In the genomic region with DNA sequence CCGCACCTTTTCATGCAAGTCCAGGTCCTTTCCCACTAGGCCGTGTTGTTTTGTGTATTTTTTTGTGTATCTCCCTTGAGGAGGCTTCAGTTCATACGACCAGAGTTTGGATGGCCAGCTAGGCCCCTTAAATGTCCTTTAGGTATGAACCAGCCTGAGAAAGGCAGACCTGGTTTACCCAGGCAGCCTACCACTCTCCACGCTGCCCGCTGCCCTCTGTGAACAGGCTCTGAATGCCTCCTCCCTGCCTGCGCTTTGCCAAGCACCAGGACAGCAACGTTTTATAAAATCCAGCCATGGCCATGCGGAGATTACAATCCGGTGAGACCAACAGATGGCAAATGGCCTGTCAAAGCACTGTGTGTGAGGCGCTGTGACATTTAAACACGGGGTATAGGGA, we compare ENCODE assay signal across 8 cellular contexts. TPM values are rescaled to one million over a fixed set of nuclear protein-coding genes. Genes with fewer than 3 reads are reported as not detected.
DNase-seq lines count a peak whose midpoint lies in the region; ATAC-seq, FAIRE-seq and TF ChIP-seq lines count a peak whose summit lies in the region.

No MANE protein-coding gene starts in this region.

- H3K27me3 ChIP-seq in right atrium auricular region (no peaks in the 10 kb centered on the region), GM12878 (replicated peaks in 1 of 2; ENCODE audit: control insufficient read depth in 2 of 2, insufficient read depth in 2 of 2, low read length in 1 of 2) (no peaks in the 10 kb centered on the region), muscle layer of colon (ENCODE audit: control insufficient read depth in 1 of 2, insufficient read depth in 2 of 2, low read length in 2 of 2) (no peaks in the 10 kb centered on the region), vagina (no peaks in the 10 kb centered on the region)

- no peak for TF ChIP-seq EP300 in GM12878 (IDR thresholded peaks at IDR 0.05; ENCODE audit: borderline replicate concordance in 1 of 2, control insufficient read depth in 1 of 2, low read depth in 2 of 2, low read length in 2 of 2)

- RAD21 ChIA-PET in GM12878 (lab: Charles Lee; ENCODE audit: unreplicated experiment): interaction anchor here (0.5 to 2.2 kb wide), 9 partner anchors 12 to 687 kb away, joined by 3 to 17 read pairs (median 4); a partner anchor contains a TSS

- peak overlapping the region; percentile 70 to 98 for H3K27ac ChIP-seq in right atrium auricular region
- no peak overlapping the region for H3K27ac ChIP-seq in GM12878 (ENCODE audit: control insufficient read depth, insufficient read depth)
- peak overlapping the region; percentile 10 for H3K27ac ChIP-seq in muscle layer of colon (ENCODE audit: low read depth, low read length)
- H3K27ac ChIP-seq in vagina: peak overlapping the region; percentile 95

- POLR2A ChIA-PET in GM12878 (lab: Charles Lee): interaction anchor here (1.1 to 2.0 kb wide), 2 partner anchors 118 to 124 kb away, joined by 4 to 9 read pairs; no protein-coding TSS in a partner anchor

- no peaks in the 10 kb centered on the region for H3K36me3 ChIP-seq in right atrium auricular region
- no peaks in the 10 kb centered on the region for H3K36me3 ChIP-seq in GM12878 (ENCODE audit: control insufficient read depth in 2 of 2, insufficient read depth in 2 of 2, low read length in 1 of 2)
- H3K36me3 ChIP-seq in muscle layer of colon (ENCODE audit: insufficient read depth, low read length): no peaks in the 10 kb centered on the region
- H3K36me3 ChIP-seq in vagina: no peaks in the 10 kb centered on the region

- no peak for TF ChIP-seq CTCF in right atrium auricular region (IDR thresholded peaks at IDR 0.05)
- TF ChIP-seq CTCF in GM12878 (IDR thresholded peaks at IDR 0.05 in 2 of 3, conservative IDR thresholded peaks at IDR 0.05 in 1 of 3; ENCODE audit: control insufficient read depth in 2 of 3, extremely low read depth in 1 of 3, insufficient read depth in 1 of 3, low read depth in 3 of 3, low read length in 3 of 3): no peak
- TF ChIP-seq CTCF in vagina (IDR thresholded peaks at IDR 0.05): no peak
- TF ChIP-seq CTCF in omental fat pad (IDR thresholded peaks at IDR 0.05): no peak

- H2AFZ ChIP-seq in GM12878 (ENCODE audit: control insufficient read depth, low read depth, low read length): peak overlapping the region; percentile 79

- BruUV-seq in GM12878 (replicated peaks; lab: Mats Ljungman, UMichigan): no TSS peak

- CTCF ChIA-PET in GM12878 (lab: Yijun Ruan, JAX): interaction anchor here (0.7 to 3.4 kb wide), 18 partner anchors 9 to 244 kb away, joined by 3 to 18 read pairs (median 5); a partner anchor contains a TSS

- in situ Hi-C loops in GM12878 (cut with MboI): no loop called here

- ATAC-seq in left cardiac atrium: no peak
- ATAC-seq in GM12878: no peak
- no peak for ATAC-seq in omental fat pad (ENCODE audit: low FRiP score)

- FAIRE-seq in GM12878 (lab: Jason Lieb, UNC): no peak
- FAIRE-seq in frontal cortex (lab: Jason Lieb, UNC): no peak

- TF ChIP-seq POLR2A in GM12878 (IDR thresholded peaks at IDR 0.05; ENCODE audit: low read depth, low read length): no peak
- no peak for TF ChIP-seq POLR2A in vagina (IDR thresholded peaks at IDR 0.05)

- 50% methylated on average over 11 of the region's 11 CpGs for WGBS in GM12878 (ENCODE audit: insufficient coverage, insufficient replicate concordance, low lambda C conversion rate, missing lambda C conversion rate)

- H3K9me3 ChIP-seq in right atrium auricular region (no peaks in the 10 kb centered on the region), GM12878 (replicated peaks; ENCODE audit: control insufficient read depth, insufficient read depth, low read length) (no peaks in the 10 kb centered on the region), muscle layer of colon (ENCODE audit: low read length) (no peaks in the 10 kb centered on the region), vagina (no peaks in the 10 kb centered on the region)

- no peaks in the 10 kb centered on the region for H4K20me1 ChIP-seq in GM12878 (ENCODE audit: control insufficient read depth, insufficient read depth)

- intact Hi-C loops in left cardiac atrium (cut with DNase I) (loop anchor here (2.0 to 10.0 kb wide), 4 partner anchors 30 to 158 kb away; no protein-coding TSS in a partner anchor), GM12878 (cut with micrococcal nuclease; ENCODE audit: unreplicated experiment) (loop anchor here (1.0 to 10.0 kb wide), 4 partner anchors 31 to 682 kb away; a partner anchor contains a TSS), vagina (cut with DNase I) (loop anchor here (5.0 kb wide), 1 partner anchor 125 kb away; no protein-coding TSS in a partner anchor)

- DNase-seq in right atrium auricular region (ENCODE audit: low spot score) (no peak), left cardiac atrium (no peak), GM12878 (ENCODE audit: low read depth, low spot score) (no peak), vagina (ENCODE audit: extremely low spot score in 2 of 2) (no peak), mesenteric fat pad (ENCODE audit: low spot score) (no peak), omental fat pad (ENCODE audit: low spot score) (no peak), frontal cortex (ENCODE audit: low spot score in 2 of 2) (no peak)

- peak overlapping the region in 1 of 2 donors; percentile 97 for H3K4me3 ChIP-seq in right atrium auricular region
- H3K4me3 ChIP-seq in GM12878: peak overlapping the region; percentile 30; the same call in 1 of the 2 replicates
- H3K4me3 ChIP-seq in muscle layer of colon (ENCODE audit: low read depth in 1 of 2, low read length in 2 of 2): peak overlapping the region in 1 of 2 donors; percentile 53
- peak overlapping the region; percentile 94 to 97 for H3K4me3 ChIP-seq in vagina

- TF ChIP-seq RAD21 in GM12878 (IDR thresholded peaks at IDR 0.05; ENCODE audit: insufficient read depth, low read depth, low read length): no peak

- H3K4me2 ChIP-seq in GM12878 (ENCODE audit: control insufficient read depth, insufficient read depth): peak overlapping the region; percentile 66

- H3K4me1 ChIP-seq in right atrium auricular region: peaks cover 0 to 45% of the 10 kb centered on the region in 2 donors
- peaks cover 19% of the 10 kb centered on the region for H3K4me1 ChIP-seq in GM12878 (ENCODE audit: control insufficient read depth, insufficient read depth, low read length)
- H3K4me1 ChIP-seq in muscle layer of colon (ENCODE audit: insufficient read depth, low read length): peaks cover 35% of the 10 kb centered on the region
- peaks cover 45% of the 10 kb centered on the region for H3K4me1 ChIP-seq in vagina

- H3K9ac ChIP-seq in GM12878 (ENCODE audit: control insufficient read depth, insufficient read depth, low read length) (no peak overlapping the region), muscle layer of colon (ENCODE audit: low read length) (peak overlapping the region; percentile 39)

- SMC1A ChIA-PET in GM12878 (lab: Charles Lee; ENCODE audit: uncharacterized antibody, unreplicated experiment): interaction anchor here (0.9 to 2.2 kb wide), 5 partner anchors 37 to 153 kb away, joined by 3 to 9 read pairs (median 6); a partner anchor contains a TSS

- H3K79me2 ChIP-seq in GM12878 (ENCODE audit: control insufficient read depth, insufficient read depth, low read length): peaks cover 5% of the 10 kb centered on the region

RNA-seq across cellular contexts. Expression of a gene that starts 0.6 kb away (rescaled TPM):
- total RNA-seq in right atrium auricular region: 100 to 1,000 TPM; 241 to 341 TPM
- total RNA-seq in left cardiac atrium: 100 to 1,000 TPM; 173 to 199 TPM
- 8.3 and 9.2 TPM in 2 replicates for total RNA-seq in GM12878 (2013; cell fraction: nucleolus; rRNA removed)
- total RNA-seq in GM12878 (2014; rRNA removed): 48.0 and 52.8 TPM in 2 replicates
- 21.1 and 22.4 TPM in 2 replicates for total RNA-seq in GM12878 (2014; rRNA removed; fragmentation: Illumina TruSeq; extraction: Trizol)
- total RNA-seq in GM12878 (2021): 46.5 and 51.0 TPM in 2 replicates
- polyA plus RNA-seq in GM12878 (2011; ENCODE audit: low read depth): 11.4 TPM
- polyA plus RNA-seq in GM12878 (2011; rRNA removed): 19.0 and 28.7 TPM in 2 replicates
- polyA plus RNA-seq in GM12878 (2011; cell fraction: cytosol; rRNA removed): 34.6 and 53.1 TPM in 2 replicates
- polyA plus RNA-seq in GM12878 (2011; cell fraction: nucleus; rRNA removed): 37.9 and 40.0 TPM in 2 replicates
- polyA plus RNA-seq in GM12878 (2012): 20.3 and 25.4 TPM in 2 replicates
- polyA plus RNA-seq in GM12878 (2014; fragmentation: Illumina TruSeq; extraction: Trizol): 4.5 and 18.4 TPM in 2 replicates
- 1 to 10 TPM; 1.6 to 4.4 TPM for polyA plus RNA-seq in GM12878 (2014; fragmentation: Nextera tagmentation; extraction: Ambion mirVana)
- 51.5 and 52.7 TPM in 2 replicates for polyA plus RNA-seq in GM12878 (2014; rRNA removed)
- 10 to 100 TPM; 45.1 to 50.2 TPM for polyA plus RNA-seq in GM12878 (2016; fragmentation: Nextera tagmentation; extraction: Ambion mirVana)
- polyA minus RNA-seq in GM12878 (2011; rRNA and poly(A)+ RNA removed): 11.5 and 20.6 TPM in 2 replicates
- polyA minus RNA-seq in GM12878 (2011; cell fraction: cytosol; rRNA and poly(A)+ RNA removed): 12.3 and 13.3 TPM in 2 replicates
- polyA minus RNA-seq in GM12878 (2011; cell fraction: nucleus; rRNA and poly(A)+ RNA removed): 4.8 and 10.5 TPM in 2 replicates
- total RNA-seq in vagina: 254 TPM
- total RNA-seq in mesenteric fat pad: 84.7 TPM
- 100 to 1,000 TPM; 119 to 171 (median 128) TPM for total RNA-seq in omental fat pad
- total RNA-seq in frontal cortex: 71.3 TPM

RNA-seq across cellular contexts. Expression of a gene that starts 28.4 kb away (rescaled TPM):
- total RNA-seq in right atrium auricular region: 100 to 1,000 TPM; 231 to 249 TPM
- 100 to 1,000 TPM; 159 to 166 TPM for total RNA-seq in left cardiac atrium
- 16.4 and 16.5 TPM in 2 replicates for total RNA-seq in GM12878 (2013; cell fraction: nucleolus; rRNA removed)
- 314 and 348 TPM in 2 replicates for total RNA-seq in GM12878 (2014; rRNA removed)
- 153 and 159 TPM in 2 replicates for total RNA-seq in GM12878 (2014; rRNA removed; fragmentation: Illumina TruSeq; extraction: Trizol)
- 160 and 170 TPM in 2 replicates for total RNA-seq in GM12878 (2021)
- polyA plus RNA-seq in GM12878 (2011; ENCODE audit: low read depth): 108 TPM
- 113 and 155 TPM in 2 replicates for polyA plus RNA-seq in GM12878 (2011; rRNA removed)
- 357 and 366 TPM in 2 replicates for polyA plus RNA-seq in GM12878 (2011; cell fraction: cytosol; rRNA removed)
- polyA plus RNA-seq in GM12878 (2011; cell fraction: nucleus; rRNA removed): 108 and 121 TPM in 2 replicates
- 230 and 260 TPM in 2 replicates for polyA plus RNA-seq in GM12878 (2012)
- 61.4 and 152 TPM in 2 replicates for polyA plus RNA-seq in GM12878 (2014; fragmentation: Illumina TruSeq; extraction: Trizol)
- 100 to 1,000 TPM; 196 to 327 TPM for polyA plus RNA-seq in GM12878 (2014; fragmentation: Nextera tagmentation; extraction: Ambion mirVana)
- polyA plus RNA-seq in GM12878 (2014; rRNA removed): 343 and 345 TPM in 2 replicates
- polyA plus RNA-seq in GM12878 (2016; fragmentation: Nextera tagmentation; extraction: Ambion mirVana): 100 to 1,000 TPM; 191 to 218 TPM
- 56.8 and 166 TPM in 2 replicates for polyA minus RNA-seq in GM12878 (2011; rRNA and poly(A)+ RNA removed)
- 76.2 and 82.9 TPM in 2 replicates for polyA minus RNA-seq in GM12878 (2011; cell fraction: cytosol; rRNA and poly(A)+ RNA removed)
- 26.5 and 33.9 TPM in 2 replicates for polyA minus RNA-seq in GM12878 (2011; cell fraction: nucleus; rRNA and poly(A)+ RNA removed)
- 124 TPM for total RNA-seq in vagina
- total RNA-seq in mesenteric fat pad: 107 TPM
- total RNA-seq in omental fat pad: 100 to 1,000 TPM; 105 to 134 (median 116) TPM
- 27.7 TPM for total RNA-seq in frontal cortex

RNA-seq across cellular contexts. Expression of a gene that starts 28.6 kb away (rescaled TPM):
- total RNA-seq in right atrium auricular region: 10 to 100 TPM; 11.8 to 16.0 TPM
- 10 to 100 TPM; 15.6 to 30.2 TPM for total RNA-seq in left cardiac atrium
- 65.7 and 66.1 TPM in 2 replicates for total RNA-seq in GM12878 (2013; cell fraction: nucleolus; rRNA removed)
- 50.3 and 52.3 TPM in 2 replicates for total RNA-seq in GM12878 (2014; rRNA removed)
- total RNA-seq in GM12878 (2014; rRNA removed; fragmentation: Illumina TruSeq; extraction: Trizol): 84.2 and 98.1 TPM in 2 replicates
- 89.2 and 90.8 TPM in 2 replicates for total RNA-seq in GM12878 (2021)
- 50.5 TPM for polyA plus RNA-seq in GM12878 (2011; ENCODE audit: low read depth)
- polyA plus RNA-seq in GM12878 (2011; rRNA removed): 68.8 and 93.8 TPM in 2 replicates
- 87.9 and 103 TPM in 2 replicates for polyA plus RNA-seq in GM12878 (2011; cell fraction: cytosol; rRNA removed)
- 86.0 and 103 TPM in 2 replicates for polyA plus RNA-seq in GM12878 (2011; cell fraction: nucleus; rRNA removed)
- 49.5 and 61.0 TPM in 2 replicates for polyA plus RNA-seq in GM12878 (2012)
- polyA plus RNA-seq in GM12878 (2014; fragmentation: Illumina TruSeq; extraction: Trizol): 61.5 and 105 TPM in 2 replicates
- polyA plus RNA-seq in GM12878 (2014; fragmentation: Nextera tagmentation; extraction: Ambion mirVana): 100 to 1,000 TPM; 177 to 196 TPM
- polyA plus RNA-seq in GM12878 (2014; rRNA removed): 122 and 128 TPM in 2 replicates
- 100 to 1,000 TPM; 231 to 276 TPM for polyA plus RNA-seq in GM12878 (2016; fragmentation: Nextera tagmentation; extraction: Ambion mirVana)
- 33.9 and 41.8 TPM in 2 replicates for polyA minus RNA-seq in GM12878 (2011; rRNA and poly(A)+ RNA removed)
- 20.8 and 23.2 TPM in 2 replicates for polyA minus RNA-seq in GM12878 (2011; cell fraction: cytosol; rRNA and poly(A)+ RNA removed)
- 48.2 and 102 TPM in 2 replicates for polyA minus RNA-seq in GM12878 (2011; cell fraction: nucleus; rRNA and poly(A)+ RNA removed)
- 48.6 TPM for total RNA-seq in vagina
- total RNA-seq in mesenteric fat pad: 38.9 TPM
- 10 to 100 TPM in 3 of 4 donors, 1 to 10 TPM in 1; 6.1 to 84.7 (median 24.3) TPM for total RNA-seq in omental fat pad
- total RNA-seq in frontal cortex: 12.6 TPM

RNA-seq across cellular contexts. Expression of a gene that starts 31.2 kb away (rescaled TPM):
- total RNA-seq in right atrium auricular region (10 to 100 TPM; 14.4 to 19.5 TPM), left cardiac atrium (10 to 100 TPM; 15.3 to 23.3 TPM), GM12878 (2014; rRNA removed) (35.1 and 35.8 TPM in 2 replicates), GM12878 (2014; rRNA removed; fragmentation: Illumina TruSeq; extraction: Trizol) (34.6 and 35.4 TPM in 2 replicates), GM12878 (2021) (33.7 and 34.8 TPM in 2 replicates), vagina (25.3 TPM), mesenteric fat pad (34.2 TPM), omental fat pad (10 to 100 TPM; 27.6 to 31.1 (median 27.8) TPM), frontal cortex (33.4 TPM)
- 47.4 and 58.1 TPM in 2 replicates for total RNA-seq in GM12878 (2013; cell fraction: nucleolus; rRNA removed)
- 17.2 TPM for polyA plus RNA-seq in GM12878 (2011; ENCODE audit: low read depth)
- polyA plus RNA-seq in GM12878 (2011; rRNA removed) (34.1 and 37.6 TPM in 2 replicates), GM12878 (2014; fragmentation: Illumina TruSeq; extraction: Trizol) (41.7 and 43.5 TPM in 2 replicates), GM12878 (2014; fragmentation: Nextera tagmentation; extraction: Ambion mirVana) (10 to 100 TPM; 19.0 to 20.7 TPM), GM12878 (2014; rRNA removed) (29.3 and 30.8 TPM in 2 replicates), GM12878 (2016; fragmentation: Nextera tagmentation; extraction: Ambion mirVana) (10 to 100 TPM; 39.2 to 45.1 TPM)
- 27.8 and 28.5 TPM in 2 replicates for polyA plus RNA-seq in GM12878 (2011; cell fraction: cytosol; rRNA removed)
- polyA plus RNA-seq in GM12878 (2011; cell fraction: nucleus; rRNA removed): 31.4 and 32.4 TPM in 2 replicates
- 18.7 and 20.2 TPM in 2 replicates for polyA plus RNA-seq in GM12878 (2012)
- polyA minus RNA-seq in GM12878 (2011; rRNA and poly(A)+ RNA removed): 41.2 and 63.0 TPM in 2 replicates
- 15.1 and 16.4 TPM in 2 replicates for polyA minus RNA-seq in GM12878 (2011; cell fraction: cytosol; rRNA and poly(A)+ RNA removed)
- polyA minus RNA-seq in GM12878 (2011; cell fraction: nucleus; rRNA and poly(A)+ RNA removed): 13.3 and 17.8 TPM in 2 replicates

RNA-seq across cellular contexts. Expression of a gene that starts 51.7 kb away (rescaled TPM):
- total RNA-seq in right atrium auricular region (1 to 10 TPM; 4.0 to 5.8 TPM), left cardiac atrium (1 to 10 TPM; 8.0 to 8.2 TPM), GM12878 (2014; rRNA removed) (3.4 and 3.6 TPM in 2 replicates), GM12878 (2014; rRNA removed; fragmentation: Illumina TruSeq; extraction: Trizol) (1.7 and 1.8 TPM in 2 replicates), GM12878 (2021) (6.4 and 7.2 TPM in 2 replicates), vagina (9.8 TPM), mesenteric fat pad (4.4 TPM), omental fat pad (10 to 100 TPM in 1 of 4 donors, 1 to 10 TPM in 3; 4.2 to 12.1 (median 6.7) TPM), frontal cortex (34.6 TPM)
- total RNA-seq in GM12878 (2013; cell fraction: nucleolus; rRNA removed): 32.8 and 65.0 TPM in 2 replicates
- 7.5 TPM for polyA plus RNA-seq in GM12878 (2011; ENCODE audit: low read depth)
- polyA plus RNA-seq in GM12878 (2011; rRNA removed) (3.2 and 4.0 TPM in 2 replicates), GM12878 (2014; fragmentation: Illumina TruSeq; extraction: Trizol) (3.0 and 3.8 TPM in 2 replicates), GM12878 (2014; fragmentation: Nextera tagmentation; extraction: Ambion mirVana) (under 1 TPM; 0.44 to 0.69 TPM), GM12878 (2014; rRNA removed) (4.6 and 5.4 TPM in 2 replicates), GM12878 (2016; fragmentation: Nextera tagmentation; extraction: Ambion mirVana) (1 to 10 TPM; 1.0 to 1.3 TPM)
- 2.3 and 3.0 TPM in 2 replicates for polyA plus RNA-seq in GM12878 (2011; cell fraction: cytosol; rRNA removed)
- 6.8 and 7.8 TPM in 2 replicates for polyA plus RNA-seq in GM12878 (2011; cell fraction: nucleus; rRNA removed)
- 3.7 and 6.9 TPM in 2 replicates for polyA plus RNA-seq in GM12878 (2012)
- 3.6 and 4.6 TPM in 2 replicates for polyA minus RNA-seq in GM12878 (2011; rRNA and poly(A)+ RNA removed)
- polyA minus RNA-seq in GM12878 (2011; cell fraction: cytosol; rRNA and poly(A)+ RNA removed): 1.1 and 2.1 TPM in 2 replicates
- polyA minus RNA-seq in GM12878 (2011; cell fraction: nucleus; rRNA and poly(A)+ RNA removed): 2.9 and 3.2 TPM in 2 replicates
